Comparison of ENCODE assay signal across 2 cellular contexts in genomic region chr4:1492636-1493539, GRCh38.
TF ChIP-seq lines count a peak whose summit lies in the region.

No MANE protein-coding gene starts in this region.

TF ChIP-seq in SK-N-SH, 30 proteins besides CTCF, POLR2A, EP300 and RAD21 (continued from another document):
- no peak for TF ChIP-seq USF1 (IDR thresholded peaks at IDR 0.05; ENCODE audit: borderline replicate concordance, low read depth)
- TF ChIP-seq TAF1 (IDR thresholded peaks at IDR 0.05; ENCODE audit: borderline replicate concordance, low read depth, low read length) = no peak

TF ChIP-seq in SK-N-SH treated with all-trans-retinoic acid at 6 μM for 48 hours, 23 proteins besides CTCF, POLR2A, EP300 and RAD21 (continued from another document):
- TF ChIP-seq PATZ1 (CRISPR knock-in tag; IDR thresholded peaks at IDR 0.05; ENCODE audit: borderline replicate concordance) = no peak
- TF ChIP-seq BACH2 (CRISPR knock-in tag; IDR thresholded peaks at IDR 0.05; ENCODE audit: borderline replicate concordance) = no peak
- TF ChIP-seq ARNTL (CRISPR knock-in tag; IDR thresholded peaks at IDR 0.05; ENCODE audit: borderline replicate concordance, low read depth) = no peak
- TF ChIP-seq ZFP3 (CRISPR knock-in tag; IDR thresholded peaks at IDR 0.05) = no peak
- no peak for TF ChIP-seq ZNF565 (CRISPR knock-in tag; conservative IDR thresholded peaks at IDR 0.05; ENCODE audit: low read depth)
- TF ChIP-seq ZFP30 (CRISPR knock-in tag; IDR thresholded peaks at IDR 0.05) = no peak
- no peak for TF ChIP-seq TCF4 (CRISPR knock-in tag; IDR thresholded peaks at IDR 0.05; ENCODE audit: borderline replicate concordance)
- TF ChIP-seq CSDC2 (CRISPR knock-in tag; IDR thresholded peaks at IDR 0.05) = no peak
